11 cellular contexts compared by ENCODE assay signal in the genomic region with DNA sequence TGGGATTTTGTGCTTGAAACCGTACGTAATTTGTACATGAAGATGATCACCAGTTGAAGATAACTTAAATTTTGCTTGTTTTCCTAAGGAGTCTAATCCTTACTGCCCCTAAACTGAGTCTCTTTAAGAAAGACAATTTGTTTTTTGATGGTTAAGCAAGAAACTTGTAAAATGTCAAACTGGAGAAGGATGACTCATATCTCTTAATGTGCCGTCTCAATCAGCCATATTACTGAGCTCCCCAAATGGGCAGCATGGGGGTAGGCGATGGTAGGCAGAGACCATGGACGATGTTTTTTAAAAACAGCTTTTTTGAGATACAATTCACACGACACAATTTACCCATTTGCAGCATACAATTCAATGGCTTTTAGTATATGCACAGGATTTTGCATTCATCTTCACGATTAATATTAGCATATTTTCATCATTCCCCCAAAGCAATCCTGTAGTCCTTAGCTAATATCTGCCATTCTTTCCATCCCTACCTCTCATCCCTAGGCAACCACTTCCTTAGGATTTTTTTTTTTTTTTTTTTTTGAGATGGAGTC. TPM values are rescaled to one million over a fixed set of nuclear protein-coding genes. Genes with fewer than 3 reads are reported as not detected.
A peak's percentile ranks its signal among the peaks of the same experiment; 100 is the strongest.
DNase-seq lines count a peak whose midpoint lies in the region; ATAC-seq and TF ChIP-seq lines count a peak whose summit lies in the region.
"Had no signal": no experiment of that assay in that cellular context is flagged by ENCODE, and none has a peak within 500 bp of the region (broad histone marks: within the 10 kb centered on the region; RNA-seq: fewer than 3 reads in every experiment).

No MANE protein-coding gene starts in this region.

- no peak overlapping the region for H3K27ac ChIP-seq in OCI-LY3 (ENCODE audit: low read length)

- no peak for DNase-seq in activated CD4-positive, alpha-beta T cell treated with anti-CD3 and anti-CD28 coated beads, Interleukin-2, amount 10 ng/mL, durations not matched to agents 24 days and 14 days
- DNase-seq in activated CD4-positive, alpha-beta T cell treated with anti-CD3 and anti-CD28 coated beads, Interleukin-2, amount 50 U/mL, for 48 hours = no peak
- DNase-seq in effector memory CD8-positive, alpha-beta T cell = no peak
- no peak for DNase-seq in stimulated activated effector memory CD8-positive, alpha-beta T cell treated with anti-CD3 and anti-CD28 coated beads, Interleukin-12 subunit alpha, Interleukin-12 subunit beta, amount 100 ng/mL, for 72 hours (ENCODE audit: low spot score in 2 of 2)
- DNase-seq in RKO (ENCODE audit: low spot score) (no peak), COR-L47 (lab: John Stamatoyannopoulos, UW) (no peak)
- DNase-seq: H9, KBM-7, NCI-H226 had no signal

- no peak for ATAC-seq in effector memory CD8-positive, alpha-beta T cell (replicated peaks)
- ATAC-seq in stimulated activated effector memory CD8-positive, alpha-beta T cell treated with anti-CD3 and anti-CD28 coated beads, Interleukin-12 subunit alpha, Interleukin-12 subunit beta, amount 100 ng/mL, for 72 hours = no peak
- ATAC-seq in stimulated activated memory B cell treated with anti-CD40 and anti-IgM and Interleukin-4, amounts not matched to agents 10 μg/mL and 1 μg/mL and 100 μg/mL, for 72 hours = no peak

- H3K36me3 Mint-ChIP-seq in activated CD4-positive, alpha-beta T cell treated with anti-CD3 and anti-CD28 coated beads, Interleukin-2, amount 10 ng/mL, durations not matched to agents 24 days and 14 days (ENCODE audit: low read depth) = peaks cover 2% of the 10 kb centered on the region
- peaks cover 42% of the 10 kb centered on the region for H3K36me3 Mint-ChIP-seq in effector memory CD8-positive, alpha-beta T cell (ENCODE audit: insufficient read depth)
- H3K36me3 Mint-ChIP-seq in stimulated activated effector memory CD8-positive, alpha-beta T cell treated with anti-CD3 and anti-CD28 coated beads, Interleukin-12 subunit alpha, Interleukin-12 subunit beta, amount 100 ng/mL, for 72 hours = peaks cover 29% of the 10 kb centered on the region
- no peaks in the 10 kb centered on the region for H3K36me3 Mint-ChIP-seq in stimulated activated memory B cell treated with anti-CD40 and anti-IgM and Interleukin-4, amounts not matched to agents 10 μg/mL and 1 μg/mL and 100 μg/mL, for 72 hours

- H3K4me1 ChIP-seq in OCI-LY3 (ENCODE audit: low read length) = peaks cover 12% of the 10 kb centered on the region

- no peaks in the 10 kb centered on the region for H3K9me3 Mint-ChIP-seq in activated CD4-positive, alpha-beta T cell treated with anti-CD3 and anti-CD28 coated beads, Interleukin-2, amount 10 ng/mL, durations not matched to agents 24 days and 14 days
- H3K9me3 Mint-ChIP-seq in effector memory CD8-positive, alpha-beta T cell = peaks cover 0 to 6% of the 10 kb centered on the region in 2 donors
- H3K9me3 Mint-ChIP-seq in stimulated activated effector memory CD8-positive, alpha-beta T cell treated with anti-CD3 and anti-CD28 coated beads, Interleukin-12 subunit alpha, Interleukin-12 subunit beta, amount 100 ng/mL, for 72 hours = peaks cover 3% of the 10 kb centered on the region
- no peaks in the 10 kb centered on the region for H3K9me3 Mint-ChIP-seq in stimulated activated memory B cell treated with anti-CD40 and anti-IgM and Interleukin-4, amounts not matched to agents 10 μg/mL and 1 μg/mL and 100 μg/mL, for 72 hours
- H3K9me3 Mint-ChIP-seq: H9 had no signal

- peak overlapping the region; percentile 36; the same call in 1 of the 2 replicates for H3K4me2 ChIP-seq in OCI-LY3 (ENCODE audit: low read length)

- no peak overlapping the region for H2AFZ ChIP-seq in OCI-LY3 (ENCODE audit: low read depth, low read length)

- no peak for TF ChIP-seq CTCF in OCI-LY3 (IDR thresholded peaks at IDR 0.05; ENCODE audit: low read depth, low read length)

- peaks cover 5% of the 10 kb centered on the region; the same call in 1 of the 2 replicates for H3K27me3 ChIP-seq in OCI-LY3 (ENCODE audit: low read depth, low read length)

- H3K27ac Mint-ChIP-seq in activated CD4-positive, alpha-beta T cell treated with anti-CD3 and anti-CD28 coated beads, Interleukin-2, amount 10 ng/mL, durations not matched to agents 24 days and 14 days = peak overlapping the region; percentile 71
- H3K27ac Mint-ChIP-seq in effector memory CD8-positive, alpha-beta T cell = peak overlapping the region; percentile 91 to 93
- H3K27ac Mint-ChIP-seq in stimulated activated effector memory CD8-positive, alpha-beta T cell treated with anti-CD3 and anti-CD28 coated beads, Interleukin-12 subunit alpha, Interleukin-12 subunit beta, amount 100 ng/mL, for 72 hours = peak overlapping the region; percentile 92
- H3K27ac Mint-ChIP-seq in stimulated activated memory B cell treated with anti-CD40 and anti-IgM and Interleukin-4, amounts not matched to agents 10 μg/mL and 1 μg/mL and 100 μg/mL, for 72 hours = no peak overlapping the region

- no peak overlapping the region for H3K9ac ChIP-seq in OCI-LY3 (ENCODE audit: low read length)

- intact Hi-C loops in activated CD4-positive, alpha-beta T cell treated with anti-CD3 and anti-CD28 coated beads, Interleukin-2, amount 10 ng/mL, durations not matched to agents 24 days and 14 days (cut with micrococcal nuclease) = no loop called here

- H3K79me2 ChIP-seq in OCI-LY3 (ENCODE audit: low read length) = no peaks in the 10 kb centered on the region

- no peaks in the 10 kb centered on the region for H4K20me1 ChIP-seq in OCI-LY3 (ENCODE audit: insufficient read depth, low read length)

- H3K4me1 Mint-ChIP-seq in activated CD4-positive, alpha-beta T cell treated with anti-CD3 and anti-CD28 coated beads, Interleukin-2, amount 10 ng/mL, durations not matched to agents 24 days and 14 days = peaks cover 33% of the 10 kb centered on the region
- peaks cover 75 to 87% of the 10 kb centered on the region in 2 donors for H3K4me1 Mint-ChIP-seq in effector memory CD8-positive, alpha-beta T cell (ENCODE audit: low read depth in 2 of 2)
- peaks cover 75% of the 10 kb centered on the region for H3K4me1 Mint-ChIP-seq in stimulated activated effector memory CD8-positive, alpha-beta T cell treated with anti-CD3 and anti-CD28 coated beads, Interleukin-12 subunit alpha, Interleukin-12 subunit beta, amount 100 ng/mL, for 72 hours
- H3K4me1 Mint-ChIP-seq in stimulated activated memory B cell treated with anti-CD40 and anti-IgM and Interleukin-4, amounts not matched to agents 10 μg/mL and 1 μg/mL and 100 μg/mL, for 72 hours = peaks cover 21% of the 10 kb centered on the region

- no peaks in the 10 kb centered on the region for H3K36me3 ChIP-seq in OCI-LY3 (replicated peaks; ENCODE audit: low read depth, low read length)

- no peaks in the 10 kb centered on the region for H3K9me3 ChIP-seq in OCI-LY3 (ENCODE audit: insufficient read depth, low read length)

- H3K4me3 ChIP-seq in OCI-LY3 (ENCODE audit: low read length) = no peak overlapping the region

- H3K4me3 Mint-ChIP-seq in activated CD4-positive, alpha-beta T cell treated with anti-CD3 and anti-CD28 coated beads, Interleukin-2, amount 10 ng/mL, durations not matched to agents 24 days and 14 days = peak overlapping the region; percentile 5
- peak overlapping the region; percentile 83 to 92 for H3K4me3 Mint-ChIP-seq in effector memory CD8-positive, alpha-beta T cell
- peak overlapping the region; percentile 76 for H3K4me3 Mint-ChIP-seq in stimulated activated effector memory CD8-positive, alpha-beta T cell treated with anti-CD3 and anti-CD28 coated beads, Interleukin-12 subunit alpha, Interleukin-12 subunit beta, amount 100 ng/mL, for 72 hours
- H3K4me3 Mint-ChIP-seq in stimulated activated memory B cell treated with anti-CD40 and anti-IgM and Interleukin-4, amounts not matched to agents 10 μg/mL and 1 μg/mL and 100 μg/mL, for 72 hours = no peak overlapping the region

- H3K27me3 Mint-ChIP-seq in activated CD4-positive, alpha-beta T cell treated with anti-CD3 and anti-CD28 coated beads, Interleukin-2, amount 10 ng/mL, durations not matched to agents 24 days and 14 days = no peaks in the 10 kb centered on the region
- H3K27me3 Mint-ChIP-seq in effector memory CD8-positive, alpha-beta T cell = no peaks in the 10 kb centered on the region
- no peaks in the 10 kb centered on the region for H3K27me3 Mint-ChIP-seq in stimulated activated memory B cell treated with anti-CD40 and anti-IgM and Interleukin-4, amounts not matched to agents 10 μg/mL and 1 μg/mL and 100 μg/mL, for 72 hours

RNA-seq across cellular contexts. Expression of a gene that starts 14.3 kb away (rescaled TPM):
- total RNA-seq in activated CD4-positive, alpha-beta T cell treated with anti-CD3 and anti-CD28 coated beads, Interleukin-2, amount 10 ng/mL, durations not matched to agents 24 days and 14 days = 12.7 and 15.3 TPM in 2 replicates
